Comparison of ENCODE assay signal across 8 cellular contexts in genomic region chr3:99645277-99646106, GRCh38. TPM values are rescaled to one million over a fixed set of nuclear protein-coding genes. Genes with fewer than 3 reads are reported as not detected.
A peak's percentile ranks its signal among the peaks of the same experiment; 100 is the strongest.
DNase-seq lines count a peak whose midpoint lies in the region; ATAC-seq, FAIRE-seq and TF ChIP-seq lines count a peak whose summit lies in the region.

No MANE protein-coding gene starts in this region.

- H3K79me2 ChIP-seq in osteoblast (ENCODE audit: insufficient read depth, low read length): peaks cover 99% of the 10 kb centered on the region

- no peaks in the 10 kb centered on the region for H3K9me3 ChIP-seq in osteoblast (ENCODE audit: low read depth, low read length)

- peak overlapping the region; percentile 98 for H3K4me2 ChIP-seq in osteoblast (ENCODE audit: insufficient read depth, low read length)

- no peaks in the 10 kb centered on the region for H3K9me3 Mint-ChIP-seq in endothelial cell (ENCODE audit: unreplicated experiment)
- H3K9me3 Mint-ChIP-seq in activated CD8-positive, alpha-beta memory T cell treated with anti-CD3 and anti-CD28 coated beads, Interleukin-2, amount 10 ng/mL, durations not matched to agents 7 days and 5 days (ENCODE audit: low read depth): no peaks in the 10 kb centered on the region

- no peak overlapping the region for H3K27ac Mint-ChIP-seq in endothelial cell (ENCODE audit: unreplicated experiment)
- no peak overlapping the region for H3K27ac Mint-ChIP-seq in activated CD8-positive, alpha-beta memory T cell treated with anti-CD3 and anti-CD28 coated beads, Interleukin-2, amount 10 ng/mL, durations not matched to agents 7 days and 5 days

- H3K36me3 ChIP-seq in osteoblast (ENCODE audit: insufficient read depth, low read length): peaks cover 51% of the 10 kb centered on the region

- peak; percentile 4 for DNase-seq in DMS53 treated with DMSO at 0.1 percent for 48 hours (lab: John Stamatoyannopoulos, UW; ENCODE audit: unreplicated experiment)
- DNase-seq in M059J (ENCODE audit: low read depth): peak; percentile 79
- DNase-seq in endothelial cell (ENCODE audit: low spot score): peak; percentile 39
- DNase-seq in osteoblast (ENCODE audit: insufficient read length, low spot score, missing footprints): no peak
- DNase-seq in GOT3 (lab: John Stamatoyannopoulos, UW): no peak
- no peak for DNase-seq in GM12891 (ENCODE audit: insufficient read length, low spot score)
- no peak for DNase-seq in activated CD8-positive, alpha-beta memory T cell treated with anti-CD3 and anti-CD28 coated beads, Interleukin-2, amount 10 ng/mL, durations not matched to agents 7 days and 5 days
- DNase-seq in stimulated activated CD8-positive, alpha-beta memory T cell treated with anti-CD3 and anti-CD28 coated beads, Interleukin-4, amount 100 ng/mL, for 48 hours: no peak

- no peak for ATAC-seq in activated CD8-positive, alpha-beta memory T cell treated with anti-CD3 and anti-CD28 coated beads, Interleukin-2, amount 10 ng/mL, durations not matched to agents 7 days and 5 days

- FAIRE-seq in GM12891 (lab: Jason Lieb, UNC): no peak

- peaks cover 20% of the 10 kb centered on the region for H4K20me1 ChIP-seq in osteoblast (ENCODE audit: insufficient read depth, low read length)

- no peaks in the 10 kb centered on the region for H3K27me3 ChIP-seq in osteoblast (ENCODE audit: insufficient read depth, low read length)

- peak overlapping the region; percentile 96 for H3K27ac ChIP-seq in osteoblast (ENCODE audit: low read depth, low read length)

- peaks cover 13% of the 10 kb centered on the region for H3K4me1 Mint-ChIP-seq in endothelial cell (ENCODE audit: unreplicated experiment)
- no peaks in the 10 kb centered on the region for H3K4me1 Mint-ChIP-seq in activated CD8-positive, alpha-beta memory T cell treated with anti-CD3 and anti-CD28 coated beads, Interleukin-2, amount 10 ng/mL, durations not matched to agents 7 days and 5 days

- peaks cover 95% of the 10 kb centered on the region for H3K4me1 ChIP-seq in osteoblast (ENCODE audit: insufficient read depth, low read length)

- H3K4me3 Mint-ChIP-seq in endothelial cell (ENCODE audit: unreplicated experiment): no peak overlapping the region
- no peak overlapping the region for H3K4me3 Mint-ChIP-seq in activated CD8-positive, alpha-beta memory T cell treated with anti-CD3 and anti-CD28 coated beads, Interleukin-2, amount 10 ng/mL, durations not matched to agents 7 days and 5 days

- CTCF ChIA-PET in activated CD8-positive, alpha-beta memory T cell treated with anti-CD3 and anti-CD28 coated beads, Interleukin-2, amount 10 ng/mL, durations not matched to agents 7 days and 5 days (lab: Charles Lee): interaction anchor here (1.0 to 1.8 kb wide), 3 partner anchors 12 to 162 kb away, joined by 3 to 4 read pairs (median 3); no protein-coding TSS in a partner anchor

- H2AFZ ChIP-seq in osteoblast (ENCODE audit: low read length): no peak overlapping the region

- no peaks in the 10 kb centered on the region for H3K27me3 Mint-ChIP-seq in endothelial cell (ENCODE audit: unreplicated experiment)
- peaks cover 26% of the 10 kb centered on the region for H3K27me3 Mint-ChIP-seq in activated CD8-positive, alpha-beta memory T cell treated with anti-CD3 and anti-CD28 coated beads, Interleukin-2, amount 10 ng/mL, durations not matched to agents 7 days and 5 days

- no peaks in the 10 kb centered on the region for H3K36me3 Mint-ChIP-seq in endothelial cell (ENCODE audit: low read depth, unreplicated experiment)
- H3K36me3 Mint-ChIP-seq in activated CD8-positive, alpha-beta memory T cell treated with anti-CD3 and anti-CD28 coated beads, Interleukin-2, amount 10 ng/mL, durations not matched to agents 7 days and 5 days: no peaks in the 10 kb centered on the region

- TF ChIP-seq CTCF in endothelial cell (IDR thresholded peaks at IDR 0.05; ENCODE audit: unreplicated experiment) (peak; percentile 78), osteoblast (IDR thresholded peaks at IDR 0.05; ENCODE audit: extremely low read depth, low read depth, low read length) (peak; percentile 83)

- peak overlapping the region; percentile 31 for H3K4me3 ChIP-seq in osteoblast (ENCODE audit: insufficient read depth, low read length)

- no peak for TF ChIP-seq POLR2A in GM12891 (IDR thresholded peaks at IDR 0.05; ENCODE audit: low read depth, low read length)

TF ChIP-seq in GM12891, 5 proteins besides CTCF, POLR2A, EP300 and RAD21:
- TF ChIP-seq POLR2AphosphoS5 (IDR thresholded peaks at IDR 0.05; ENCODE audit: low read depth, low read length) (no peak), POU2F2 (IDR thresholded peaks at IDR 0.05; ENCODE audit: low read depth, low read length) (no peak), PAX5 (IDR thresholded peaks at IDR 0.05; ENCODE audit: insufficient read depth, low read length, severe bottlenecking) (no peak), SPI1 (IDR thresholded peaks at IDR 0.05; ENCODE audit: low read depth, low read length) (no peak), TAF1 (IDR thresholded peaks at IDR 0.05; ENCODE audit: low read depth, low read length) (no peak)

RNA-seq across cellular contexts. Expression of gene COL8A1, which starts 7.1 kb away (rescaled TPM):
- 225 and 349 TPM in 2 replicates for total RNA-seq in M059J (2014; rRNA removed; shearing (Covaris generic))
- total RNA-seq in endothelial cell (ENCODE audit: unreplicated experiment): 5.6 TPM
- total RNA-seq in osteoblast: 311 and 720 TPM in 2 replicates
- not detected for polyA plus RNA-seq in GM12891 (2012; ENCODE audit: low read depth, missing spikeins)
- total RNA-seq in activated CD8-positive, alpha-beta memory T cell treated with anti-CD3 and anti-CD28 coated beads, Interleukin-2, amount 10 ng/mL, durations not matched to agents 7 days and 5 days: under 1 TPM in 1 of 2 experiments, not detected in 1; 0.09 TPM

Comparison
In these comparisons a context has a peak if more than half of its experiments do, and no peak if none do; other contexts are left out.
1. DNase-seq: peak in DMS53 treated with DMSO at 0.1 percent for 48 hours (single experiment), M059J (single experiment) and endothelial cell (single experiment); none in osteoblast (single experiment), GOT3 (single experiment), GM12891 (single experiment), activated CD8-positive, alpha-beta memory T cell treated with anti-CD3 and anti-CD28 coated beads, Interleukin-2, amount 10 ng/mL, durations not matched to agents 7 days and 5 days (single experiment) and stimulated activated CD8-positive, alpha-beta memory T cell treated with anti-CD3 and anti-CD28 coated beads, Interleukin-4, amount 100 ng/mL, for 48 hours (single experiment).
2. RNA of gene COL8A1, which starts 7.1 kb away (total RNA-seq): 225 to 349 TPM in M059J and 311 to 720 TPM in osteoblast; 5.6 TPM in endothelial cell (single experiment) and 0.09 TPM in activated CD8-positive, alpha-beta memory T cell treated with anti-CD3 and anti-CD28 coated beads, Interleukin-2, amount 10 ng/mL, durations not matched to agents 7 days and 5 days; every median in the first group is over 10 times any median in the second.